ENCODE assay signal across 16 cellular contexts in the genomic region with DNA sequence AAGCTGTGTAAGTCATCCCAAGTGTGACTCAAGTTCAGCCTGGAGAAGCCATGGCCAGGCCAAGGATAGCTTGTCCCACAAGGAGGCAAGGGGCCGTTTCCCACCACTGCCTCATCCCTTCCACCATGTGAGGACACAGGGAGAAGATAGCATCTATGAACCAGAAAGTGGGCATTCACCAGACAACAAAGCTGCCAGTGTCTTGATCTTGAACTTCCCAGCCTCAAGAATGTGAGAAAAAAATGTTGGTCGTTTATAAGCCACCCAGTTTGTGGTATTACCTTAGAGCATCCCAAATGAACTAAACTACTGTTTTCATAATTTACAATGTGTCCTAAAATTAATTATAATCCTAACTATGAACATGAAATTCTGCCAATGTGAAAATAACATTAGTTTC.
"Had no signal": no experiment of that assay in that cellular context is flagged by ENCODE, and none has a peak within 500 bp of the region (broad histone marks: within the 10 kb centered on the region; RNA-seq: fewer than 3 reads in every experiment).

No MANE protein-coding gene starts in this region.

- H3K4me3 ChIP-seq: dorsolateral prefrontal cortex, lung, suprapubic skin, transverse colon had no signal

- H3K4me1 ChIP-seq: foreskin keratinocyte, suprapubic skin, transverse colon had no signal

- H3K9me3 Mint-ChIP-seq: neural crest cell had no signal

- DNase-seq: activated B cell treated with CpG ODN at 0.5 μM for 24 hours; activated CD4-positive, alpha-beta T cell treated with anti-CD3 and anti-CD28 coated beads, Interleukin-2, amount 10 ng/mL, durations not matched to agents 7 days and 5 days; anterior cingulate cortex; brain microvascular endothelial cell; dorsolateral prefrontal cortex; foreskin keratinocyte; hypothalamus; retina; SHP77; SK-N-SH; stimulated activated CD4-positive, alpha-beta T cell treated with anti-CD3 and anti-CD28 coated beads, Interleukin-2, amount 100 ng/mL, for 24 hours; stimulated activated naive CD8-positive, alpha-beta T cell treated with anti-CD3 and anti-CD28 coated beads, Interleukin-15, amount 100 ng/mL, for 72 hours; transverse colon had no signal

- ATAC-seq: foreskin keratinocyte; stimulated activated naive CD8-positive, alpha-beta T cell treated with anti-CD3 and anti-CD28 coated beads, Interleukin-15, amount 100 ng/mL, for 72 hours had no signal

- H3K27me3 ChIP-seq: brain microvascular endothelial cell, dorsolateral prefrontal cortex, foreskin keratinocyte, suprapubic skin, transverse colon had no signal

- H3K9me3 ChIP-seq: SK-N-SH, suprapubic skin, transverse colon had no signal

- H3K4me1 Mint-ChIP-seq: neural crest cell had no signal

- H3K9ac ChIP-seq: SK-N-SH had no signal

- H3K27ac Mint-ChIP-seq: activated B cell treated with CpG ODN at 0.5 μM for 24 hours had no signal

- H3K4me2 ChIP-seq: SK-N-SH had no signal

- H3K27me3 Mint-ChIP-seq: activated B cell treated with CpG ODN at 0.5 μM for 24 hours; activated CD4-positive, alpha-beta T cell treated with anti-CD3 and anti-CD28 coated beads, Interleukin-2, amount 10 ng/mL, durations not matched to agents 7 days and 5 days; stimulated activated naive CD8-positive, alpha-beta T cell treated with anti-CD3 and anti-CD28 coated beads, Interleukin-15, amount 100 ng/mL, for 72 hours had no signal

- H3K4me3 Mint-ChIP-seq: activated B cell treated with CpG ODN at 0.5 μM for 24 hours, neural crest cell had no signal

- H3K27ac ChIP-seq: brain microvascular endothelial cell, dorsolateral prefrontal cortex, foreskin keratinocyte, suprapubic skin, transverse colon had no signal

- H3K36me3 ChIP-seq: brain microvascular endothelial cell, suprapubic skin, transverse colon had no signal
